ENCODE assay signal across 8 cellular contexts in genomic region chr19:41872384-41872774, GRCh38. TPM values are rescaled to one million over a fixed set of nuclear protein-coding genes. Genes with fewer than 3 reads are reported as not detected.
DNase-seq lines count a peak whose midpoint lies in the region; ATAC-seq, FAIRE-seq and TF ChIP-seq lines count a peak whose summit lies in the region.

No MANE protein-coding gene starts in this region.

- peaks cover 13 to 40% of the 10 kb centered on the region in 2 donors for H3K36me3 Mint-ChIP-seq in CD4-positive, alpha-beta memory T cell
- H3K36me3 Mint-ChIP-seq in activated CD8-positive, alpha-beta memory T cell treated with anti-CD3 and anti-CD28 coated beads, Interleukin-2, amount 10 ng/mL, durations not matched to agents 7 days and 5 days: peaks cover 33% of the 10 kb centered on the region

- DNase-seq in CD4-positive, alpha-beta memory T cell: peak in 1 of 5 donors; percentile 44
- no peak for DNase-seq in activated CD8-positive, alpha-beta memory T cell treated with anti-CD3 and anti-CD28 coated beads, Interleukin-2, amount 10 ng/mL, durations not matched to agents 7 days and 5 days
- DNase-seq in HepG2 (ENCODE audit: low spot score) (no peak), HPDE6-E6E7 (ENCODE audit: extremely low spot score) (no peak), cortex of kidney (lab: John Stamatoyannopoulos, UW) (no peak), left colon (no peak), frontal cortex (ENCODE audit: low spot score in 2 of 2) (no peak)

- H2AFZ ChIP-seq in HepG2 (ENCODE audit: low read length): no peak overlapping the region

- peak overlapping the region; percentile 70 to 99 (median 95) for H3K27ac Mint-ChIP-seq in CD4-positive, alpha-beta memory T cell
- peak overlapping the region; percentile 93 for H3K27ac Mint-ChIP-seq in activated CD8-positive, alpha-beta memory T cell treated with anti-CD3 and anti-CD28 coated beads, Interleukin-2, amount 10 ng/mL, durations not matched to agents 7 days and 5 days

- TF ChIP-seq RAD21 in HepG2 (CRISPR knock-in tag; IDR thresholded peaks at IDR 0.05): no peak

- H3K79me2 ChIP-seq in HepG2 (ENCODE audit: insufficient read depth, low read length): peaks cover 3% of the 10 kb centered on the region

- H3K9ac ChIP-seq in HepG2 (ENCODE audit: insufficient read depth, low read depth, low read length): no peak overlapping the region

- FAIRE-seq in HepG2 (lab: Jason Lieb, UNC) (no peak), frontal cortex (lab: Jason Lieb, UNC) (no peak)

- H3K4me2 ChIP-seq in HepG2 (ENCODE audit: low read depth, low read length): no peak overlapping the region

- CTCF ChIA-PET in CD4-positive, alpha-beta memory T cell (lab: Charles Lee; ENCODE audit: partially characterized antibody): interaction anchor here (0.7 to 9.0 kb wide), 14 partner anchors 10 to 79 kb away, joined by 3 to 142 read pairs (median 8); partner anchors contain the start of gene RPS19
- CTCF ChIA-PET in HEK293 (lab: Yijun Ruan, JAX): interaction anchor here (0.7 to 5.9 kb wide), 19 partner anchors 9 to 162 kb away, joined by 3 to 73 read pairs (median 5); partner anchors contain the start of genes RABAC1 and RPS19
- CTCF ChIA-PET in activated CD8-positive, alpha-beta memory T cell treated with anti-CD3 and anti-CD28 coated beads, Interleukin-2, amount 10 ng/mL, durations not matched to agents 7 days and 5 days (lab: Charles Lee): interaction anchor here (0.7 to 16.7 kb wide), 13 partner anchors 9 to 85 kb away, joined by 3 to 260 read pairs (median 16); partner anchors contain the start of genes ARHGEF1, RABAC1 and RPS19
- CTCF ChIA-PET in HepG2 (lab: Yijun Ruan, JAX; ENCODE audit: low intra/inter-chr PET ratio, low total read pairs): interaction anchor here (0.7 to 2.1 kb wide), 3 partner anchors 16 to 80 kb away, joined by 5 to 14 read pairs (median 13); no protein-coding TSS in a partner anchor

- intact Hi-C loops in CD4-positive, alpha-beta memory T cell (cut with micrococcal nuclease): no loop called here
- intact Hi-C loops in HepG2 (cut with micrococcal nuclease; ENCODE audit: unreplicated experiment) (loop anchor here (2.0 kb wide), 2 partner anchors 62 to 78 kb away; no protein-coding TSS in a partner anchor), left colon (cut with DNase I, micrococcal nuclease) (loop anchor here (10.0 kb wide), 2 partner anchors 62 to 82 kb away; partner anchors contain the start of gene RABAC1 (in 1 of the 2))

- ATAC-seq in activated CD8-positive, alpha-beta memory T cell treated with anti-CD3 and anti-CD28 coated beads, Interleukin-2, amount 10 ng/mL, durations not matched to agents 7 days and 5 days: no peak
- no peak for ATAC-seq in HepG2
- ATAC-seq in left colon: no peak

- 95% methylated on average over 10 of the region's 12 CpGs for WGBS in HepG2 (ENCODE audit: low lambda C conversion rate)

- H4K20me1 ChIP-seq in HepG2 (ENCODE audit: insufficient read depth, low read length): peaks cover 55% of the 10 kb centered on the region

- H3K9me3 Mint-ChIP-seq in CD4-positive, alpha-beta memory T cell: peaks cover 0 to 2% (median 0%) of the 10 kb centered on the region in 8 donors
- no peaks in the 10 kb centered on the region for H3K9me3 Mint-ChIP-seq in activated CD8-positive, alpha-beta memory T cell treated with anti-CD3 and anti-CD28 coated beads, Interleukin-2, amount 10 ng/mL, durations not matched to agents 7 days and 5 days (ENCODE audit: low read depth)

- H3K4me1 Mint-ChIP-seq in CD4-positive, alpha-beta memory T cell: peaks cover 46 to 97% (median 68%) of the 10 kb centered on the region in 4 donors
- peaks cover 84% of the 10 kb centered on the region for H3K4me1 Mint-ChIP-seq in activated CD8-positive, alpha-beta memory T cell treated with anti-CD3 and anti-CD28 coated beads, Interleukin-2, amount 10 ng/mL, durations not matched to agents 7 days and 5 days

- H3K9me3 ChIP-seq in CD4-positive, alpha-beta memory T cell (ENCODE audit: control insufficient read depth in 1 of 2, low read length in 2 of 2): no peaks in the 10 kb centered on the region
- no peaks in the 10 kb centered on the region for H3K9me3 ChIP-seq in HEK293 (ENCODE audit: control insufficient read depth, insufficient read depth, low read depth, low read length)
- no peaks in the 10 kb centered on the region for H3K9me3 ChIP-seq in HepG2 (ENCODE audit: low read length)

- TF ChIP-seq CTCF in HEK293 (tag by site-specific recombination; IDR thresholded peaks at IDR 0.05) (no peak), HepG2 (CRISPR knock-in tag; IDR thresholded peaks at IDR 0.05) (no peak)

- H3K36me3 ChIP-seq in CD4-positive, alpha-beta memory T cell (ENCODE audit: insufficient read depth, low read length): peaks cover 28% of the 10 kb centered on the region
- H3K36me3 ChIP-seq in HEK293 (ENCODE audit: control insufficient read depth in 2 of 2, insufficient read depth in 1 of 2, low read length in 2 of 2) (peaks cover 41 to 50% of the 10 kb centered on the region in 2 experiments), HepG2 (replicated peaks in 1 of 2; ENCODE audit: control insufficient read depth in 1 of 2, insufficient read depth in 2 of 2, low read length in 2 of 2) (peaks cover 15 to 43% of the 10 kb centered on the region in 2 experiments)

- TF ChIP-seq EP300 in HepG2 (IDR thresholded peaks at IDR 0.05; ENCODE audit: low read depth in 2 of 2, low read length in 2 of 2): no peak
- no peak for TF ChIP-seq EP300 in HepG2 (CRISPR knock-in tag; IDR thresholded peaks at IDR 0.05; ENCODE audit: borderline replicate concordance)

- no peaks in the 10 kb centered on the region for H3K27me3 ChIP-seq in CD4-positive, alpha-beta memory T cell (ENCODE audit: insufficient read depth, low read length)
- peaks cover 1% of the 10 kb centered on the region in 2 experiments; a peak in 1 of 5 replicates for H3K27me3 ChIP-seq in HepG2 (ENCODE audit: control insufficient read depth in 1 of 2, insufficient read depth in 2 of 2, low read length in 2 of 2)

- H3K4me3 ChIP-seq in CD4-positive, alpha-beta memory T cell (ENCODE audit: low read length in 2 of 2): peak overlapping the region in 1 of 2 donors; percentile 27
- no peak overlapping the region for H3K4me3 ChIP-seq in HEK293 (ENCODE audit: low read depth, low read length)
- H3K4me3 ChIP-seq in HepG2 (replicated peaks in 1 of 3; ENCODE audit: insufficient read depth in 1 of 3, low read depth in 2 of 3, low read length in 3 of 3): no peak overlapping the region

- H3K27me3 Mint-ChIP-seq in CD4-positive, alpha-beta memory T cell: no peaks in the 10 kb centered on the region
- no peaks in the 10 kb centered on the region for H3K27me3 Mint-ChIP-seq in activated CD8-positive, alpha-beta memory T cell treated with anti-CD3 and anti-CD28 coated beads, Interleukin-2, amount 10 ng/mL, durations not matched to agents 7 days and 5 days

- POLR2A ChIA-PET in CD4-positive, alpha-beta memory T cell (lab: Charles Lee; ENCODE audit: partially characterized antibody): interaction anchor here (1.2 to 11.3 kb wide), 17 partner anchors 11 to 85 kb away, joined by 3 to 579 read pairs (median 9); partner anchors contain the start of genes ARHGEF1, ERFL, RABAC1 and RPS19
- POLR2A ChIA-PET in HEK293 (lab: Yijun Ruan, JAX) (interaction anchor here (1.2 to 7.2 kb wide), 12 partner anchors 9 to 163 kb away, joined by 3 to 118 read pairs (median 8); partner anchors contain the start of genes ARHGEF1, RABAC1 and RPS19), HepG2 (lab: Yijun Ruan, JAX) (interaction anchor here (1.3 to 6.9 kb wide), 5 partner anchors 9 to 85 kb away, joined by 6 to 72 read pairs (median 18); partner anchors contain the start of genes ARHGEF1 and RPS19)

- H3K27ac ChIP-seq in CD4-positive, alpha-beta memory T cell (ENCODE audit: low read depth, low read length): peak overlapping the region; percentile 66
- peak overlapping the region; percentile 51 for H3K27ac ChIP-seq in HEK293 (ENCODE audit: extremely low read depth, low read depth, low read length)
- no peak overlapping the region for H3K27ac ChIP-seq in HepG2 (ENCODE audit: extremely low read length, insufficient read depth, low read length)

- peaks cover 98% of the 10 kb centered on the region for H3K4me1 ChIP-seq in CD4-positive, alpha-beta memory T cell (ENCODE audit: insufficient read depth, low read length)
- H3K4me1 ChIP-seq in HEK293 (ENCODE audit: control insufficient read depth, insufficient read depth, low read length): no peaks in the 10 kb centered on the region; the same call in 1 of the 2 replicates
- H3K4me1 ChIP-seq in HepG2 (ENCODE audit: insufficient read depth, low read length): peaks cover 41% of the 10 kb centered on the region

- H3K4me3 Mint-ChIP-seq in CD4-positive, alpha-beta memory T cell: peak overlapping the region in 6 of 8 donors; percentile 10 to 85 (median 40)
- H3K4me3 Mint-ChIP-seq in activated CD8-positive, alpha-beta memory T cell treated with anti-CD3 and anti-CD28 coated beads, Interleukin-2, amount 10 ng/mL, durations not matched to agents 7 days and 5 days: peak overlapping the region; percentile 38

- no TSS peak for BruUV-seq in HepG2 (replicated peaks; lab: Mats Ljungman, UMichigan)

- in situ Hi-C loops in HepG2 (cut with HindIII; ENCODE audit: extremely low pct_ligation_motif_present, low pct_unique_long_range_greater_than_20kb): no loop called here

- TF ChIP-seq POLR2A in HepG2 (IDR thresholded peaks at IDR 0.05; ENCODE audit: insufficient read depth in 1 of 2, low read depth in 2 of 2, low read length in 2 of 2): no peak; a peak in 3 of 4 replicates

RNA-seq across cellular contexts. Expression of gene CD79A, which starts 4.7 kb away (rescaled TPM):
- 1 to 10 TPM in 1 of 2 experiments, under 1 TPM in 1; 0.93 to 1.3 TPM for total RNA-seq in CD4-positive, alpha-beta memory T cell
- polyA plus RNA-seq in CD4-positive, alpha-beta memory T cell: 10 to 100 TPM in 1 of 2 donors, 1 to 10 TPM in 1; 5.1 to 29.7 TPM
- total RNA-seq in activated CD8-positive, alpha-beta memory T cell treated with anti-CD3 and anti-CD28 coated beads, Interleukin-2, amount 10 ng/mL, durations not matched to agents 7 days and 5 days: 1 to 10 TPM; 4.0 to 4.1 TPM
- total RNA-seq in HepG2 (2016; rRNA removed; fragmentation: Illumina TruSeq; extraction: Trizol) (0.27 and 0.33 TPM in 2 replicates), left colon (10 to 100 TPM in 1 of 2 donors, 1 to 10 TPM in 1; 3.9 to 13.7 TPM), frontal cortex (not detected)
- total RNA-seq in HepG2 (2016; cell fraction: cytosol; rRNA removed; fragmentation: Illumina TruSeq; extraction: Trizol; ENCODE audit: low read depth): 0.26 and 0.51 TPM in 2 replicates
- 0.24 and 0.37 TPM in 2 replicates for total RNA-seq in HepG2 (2016; cell fraction: insoluble cytoplasmic fraction; rRNA removed; fragmentation: Illumina TruSeq; extraction: Trizol)
- total RNA-seq in HepG2 (2016; cell fraction: membrane; rRNA removed; fragmentation: Illumina TruSeq; extraction: Trizol): 0.62 TPM in 1 of 2 replicates, not detected in the other
- 0.40 TPM in 1 of 2 replicates, not detected in the other for total RNA-seq in HepG2 (2016; cell fraction: nucleus; rRNA removed; fragmentation: Illumina TruSeq; extraction: Trizol)
- 0.24 and 0.30 TPM in 2 replicates for polyA plus RNA-seq in HepG2 (2011; rRNA removed)
- 0.44 and 0.52 TPM in 2 replicates for polyA plus RNA-seq in HepG2 (2011; cell fraction: cytosol; rRNA removed)
- 0.31 and 0.51 TPM in 2 replicates for polyA plus RNA-seq in HepG2 (2011; cell fraction: nucleus; rRNA removed)
- polyA plus RNA-seq in HepG2 (2012): 0.25 TPM in 1 of 2 replicates, not detected in the other
- 0.21 and 0.44 TPM in 2 replicates for polyA plus RNA-seq in HepG2 (2016; cell fraction: cytosol; fragmentation: Illumina TruSeq; extraction: Trizol; ENCODE audit: low read depth)
- 0.49 and 0.52 TPM in 2 replicates for polyA plus RNA-seq in HepG2 (2016; cell fraction: insoluble cytoplasmic fraction; fragmentation: Illumina TruSeq; extraction: Trizol; ENCODE audit: low read depth)
- polyA plus RNA-seq in HepG2 (2016; cell fraction: membrane; fragmentation: Illumina TruSeq; extraction: Trizol; ENCODE audit: low read depth): 0.69 and 1.1 TPM in 2 replicates
- 0.78 and 0.95 TPM in 2 replicates for polyA plus RNA-seq in HepG2 (2016; cell fraction: nucleus; fragmentation: Illumina TruSeq; extraction: Trizol; ENCODE audit: insufficient read depth, low read depth)
- 0.26 and 0.84 TPM in 2 replicates for polyA minus RNA-seq in HepG2 (2011; rRNA and poly(A)+ RNA removed; ENCODE audit: low replicate concordance)
- polyA minus RNA-seq in HepG2 (2011; cell fraction: cytosol; rRNA and poly(A)+ RNA removed): 0.49 TPM in 1 of 2 replicates, not detected in the other
- not detected in 2 replicates for polyA minus RNA-seq in HepG2 (2011; cell fraction: nucleus; rRNA and poly(A)+ RNA removed)

RNA-seq across cellular contexts. Expression of gene ARHGEF1, which starts 10.6 kb away (rescaled TPM):
- 100 to 1,000 TPM; 956 to 992 TPM for total RNA-seq in CD4-positive, alpha-beta memory T cell
- 100 to 1,000 TPM; 140 to 325 TPM for polyA plus RNA-seq in CD4-positive, alpha-beta memory T cell
- total RNA-seq in activated CD8-positive, alpha-beta memory T cell treated with anti-CD3 and anti-CD28 coated beads, Interleukin-2, amount 10 ng/mL, durations not matched to agents 7 days and 5 days: 100 to 1,000 TPM; 545 to 682 TPM
- 26.2 and 34.7 TPM in 2 replicates for total RNA-seq in HepG2 (2016; rRNA removed; fragmentation: Illumina TruSeq; extraction: Trizol)
- total RNA-seq in HepG2 (2016; cell fraction: cytosol; rRNA removed; fragmentation: Illumina TruSeq; extraction: Trizol; ENCODE audit: low read depth): 6.5 and 9.6 TPM in 2 replicates
- total RNA-seq in HepG2 (2016; cell fraction: insoluble cytoplasmic fraction; rRNA removed; fragmentation: Illumina TruSeq; extraction: Trizol): 16.1 and 36.8 TPM in 2 replicates
- total RNA-seq in HepG2 (2016; cell fraction: membrane; rRNA removed; fragmentation: Illumina TruSeq; extraction: Trizol): 10.4 and 11.0 TPM in 2 replicates
- 28.3 and 29.2 TPM in 2 replicates for total RNA-seq in HepG2 (2016; cell fraction: nucleus; rRNA removed; fragmentation: Illumina TruSeq; extraction: Trizol)
- 33.1 and 33.7 TPM in 2 replicates for polyA plus RNA-seq in HepG2 (2011; rRNA removed)
- 20.2 and 33.5 TPM in 2 replicates for polyA plus RNA-seq in HepG2 (2011; cell fraction: cytosol; rRNA removed)
- polyA plus RNA-seq in HepG2 (2011; cell fraction: nucleus; rRNA removed): 215 and 292 TPM in 2 replicates
- 33.2 and 34.0 TPM in 2 replicates for polyA plus RNA-seq in HepG2 (2012)
- 3.8 and 4.4 TPM in 2 replicates for polyA plus RNA-seq in HepG2 (2016; cell fraction: cytosol; fragmentation: Illumina TruSeq; extraction: Trizol; ENCODE audit: low read depth)
- 20.7 and 29.5 TPM in 2 replicates for polyA plus RNA-seq in HepG2 (2016; cell fraction: insoluble cytoplasmic fraction; fragmentation: Illumina TruSeq; extraction: Trizol; ENCODE audit: low read depth)
- polyA plus RNA-seq in HepG2 (2016; cell fraction: membrane; fragmentation: Illumina TruSeq; extraction: Trizol; ENCODE audit: low read depth): 7.4 and 8.4 TPM in 2 replicates
- 90.2 and 102 TPM in 2 replicates for polyA plus RNA-seq in HepG2 (2016; cell fraction: nucleus; fragmentation: Illumina TruSeq; extraction: Trizol; ENCODE audit: insufficient read depth, low read depth)
- polyA minus RNA-seq in HepG2 (2011; rRNA and poly(A)+ RNA removed; ENCODE audit: low replicate concordance): 15.9 and 39.4 TPM in 2 replicates
- polyA minus RNA-seq in HepG2 (2011; cell fraction: cytosol; rRNA and poly(A)+ RNA removed): 16.3 and 26.4 TPM in 2 replicates
- 29.6 and 31.9 TPM in 2 replicates for polyA minus RNA-seq in HepG2 (2011; cell fraction: nucleus; rRNA and poly(A)+ RNA removed)
- 10 to 100 TPM; 87.8 to 93.6 TPM for total RNA-seq in left colon
- total RNA-seq in frontal cortex: 10.2 TPM

RNA-seq across cellular contexts. Expression of gene RPS19, which starts 12.3 kb away (rescaled TPM):
- 1,000 to 10,000 TPM; 3,807 to 4,015 TPM for total RNA-seq in CD4-positive, alpha-beta memory T cell
- 1,000 to 10,000 TPM; 4,853 to 7,200 TPM for polyA plus RNA-seq in CD4-positive, alpha-beta memory T cell
- total RNA-seq in activated CD8-positive, alpha-beta memory T cell treated with anti-CD3 and anti-CD28 coated beads, Interleukin-2, amount 10 ng/mL, durations not matched to agents 7 days and 5 days: 1,000 to 10,000 TPM; 3,135 to 3,310 TPM
- total RNA-seq in HepG2 (2016; rRNA removed; fragmentation: Illumina TruSeq; extraction: Trizol): 4,758 and 5,028 TPM in 2 replicates
- total RNA-seq in HepG2 (2016; cell fraction: cytosol; rRNA removed; fragmentation: Illumina TruSeq; extraction: Trizol; ENCODE audit: low read depth): 8,990 and 9,707 TPM in 2 replicates
- total RNA-seq in HepG2 (2016; cell fraction: insoluble cytoplasmic fraction; rRNA removed; fragmentation: Illumina TruSeq; extraction: Trizol): 4,892 and 5,330 TPM in 2 replicates
- 12,897 and 13,497 TPM in 2 replicates for total RNA-seq in HepG2 (2016; cell fraction: membrane; rRNA removed; fragmentation: Illumina TruSeq; extraction: Trizol)
- total RNA-seq in HepG2 (2016; cell fraction: nucleus; rRNA removed; fragmentation: Illumina TruSeq; extraction: Trizol): 1,659 and 1,838 TPM in 2 replicates
- polyA plus RNA-seq in HepG2 (2011; rRNA removed): 1,633 and 1,983 TPM in 2 replicates
- 4,354 and 8,495 TPM in 2 replicates for polyA plus RNA-seq in HepG2 (2011; cell fraction: cytosol; rRNA removed)
- polyA plus RNA-seq in HepG2 (2011; cell fraction: nucleus; rRNA removed): 1,845 and 2,001 TPM in 2 replicates
- polyA plus RNA-seq in HepG2 (2012): 3,093 and 4,312 TPM in 2 replicates
- polyA plus RNA-seq in HepG2 (2016; cell fraction: cytosol; fragmentation: Illumina TruSeq; extraction: Trizol; ENCODE audit: low read depth): 10,211 and 10,944 TPM in 2 replicates
- polyA plus RNA-seq in HepG2 (2016; cell fraction: insoluble cytoplasmic fraction; fragmentation: Illumina TruSeq; extraction: Trizol; ENCODE audit: low read depth): 4,747 and 4,833 TPM in 2 replicates
- polyA plus RNA-seq in HepG2 (2016; cell fraction: membrane; fragmentation: Illumina TruSeq; extraction: Trizol; ENCODE audit: low read depth): 11,477 and 11,931 TPM in 2 replicates
- polyA plus RNA-seq in HepG2 (2016; cell fraction: nucleus; fragmentation: Illumina TruSeq; extraction: Trizol; ENCODE audit: insufficient read depth, low read depth): 2,975 and 3,175 TPM in 2 replicates
- polyA minus RNA-seq in HepG2 (2011; rRNA and poly(A)+ RNA removed; ENCODE audit: low replicate concordance): 958 and 1,242 TPM in 2 replicates
- 1,380 TPM in 2 replicates for polyA minus RNA-seq in HepG2 (2011; cell fraction: cytosol; rRNA and poly(A)+ RNA removed)
- polyA minus RNA-seq in HepG2 (2011; cell fraction: nucleus; rRNA and poly(A)+ RNA removed): 385 and 466 TPM in 2 replicates
- total RNA-seq in left colon: 1,000 to 10,000 TPM; 1,474 to 1,504 TPM
- total RNA-seq in frontal cortex: 395 TPM

RNA-seq across cellular contexts. Expression of gene DMRTC2, which starts 27.5 kb away (rescaled TPM):
- total RNA-seq in CD4-positive, alpha-beta memory T cell: not detected
- not detected for polyA plus RNA-seq in CD4-positive, alpha-beta memory T cell
- total RNA-seq in activated CD8-positive, alpha-beta memory T cell treated with anti-CD3 and anti-CD28 coated beads, Interleukin-2, amount 10 ng/mL, durations not matched to agents 7 days and 5 days: not detected
- not detected in 2 replicates for total RNA-seq in HepG2 (2016; rRNA removed; fragmentation: Illumina TruSeq; extraction: Trizol)
- not detected in 2 replicates for total RNA-seq in HepG2 (2016; cell fraction: cytosol; rRNA removed; fragmentation: Illumina TruSeq; extraction: Trizol; ENCODE audit: low read depth)
- not detected in 2 replicates for total RNA-seq in HepG2 (2016; cell fraction: insoluble cytoplasmic fraction; rRNA removed; fragmentation: Illumina TruSeq; extraction: Trizol)
- not detected in 2 replicates for total RNA-seq in HepG2 (2016; cell fraction: membrane; rRNA removed; fragmentation: Illumina TruSeq; extraction: Trizol)
- total RNA-seq in HepG2 (2016; cell fraction: nucleus; rRNA removed; fragmentation: Illumina TruSeq; extraction: Trizol): not detected in 2 replicates
- not detected in 2 replicates for polyA plus RNA-seq in HepG2 (2011; rRNA removed)
- polyA plus RNA-seq in HepG2 (2011; cell fraction: cytosol; rRNA removed): not detected in 2 replicates
- polyA plus RNA-seq in HepG2 (2011; cell fraction: nucleus; rRNA removed): not detected in 2 replicates
- polyA plus RNA-seq in HepG2 (2012): not detected in 2 replicates
- not detected in 2 replicates for polyA plus RNA-seq in HepG2 (2016; cell fraction: cytosol; fragmentation: Illumina TruSeq; extraction: Trizol; ENCODE audit: low read depth)
- polyA plus RNA-seq in HepG2 (2016; cell fraction: insoluble cytoplasmic fraction; fragmentation: Illumina TruSeq; extraction: Trizol; ENCODE audit: low read depth): not detected in 2 replicates
- polyA plus RNA-seq in HepG2 (2016; cell fraction: membrane; fragmentation: Illumina TruSeq; extraction: Trizol; ENCODE audit: low read depth): not detected in 2 replicates
- not detected in 2 replicates for polyA plus RNA-seq in HepG2 (2016; cell fraction: nucleus; fragmentation: Illumina TruSeq; extraction: Trizol; ENCODE audit: insufficient read depth, low read depth)
- not detected in 2 replicates for polyA minus RNA-seq in HepG2 (2011; rRNA and poly(A)+ RNA removed; ENCODE audit: low replicate concordance)
- not detected in 2 replicates for polyA minus RNA-seq in HepG2 (2011; cell fraction: cytosol; rRNA and poly(A)+ RNA removed)
- polyA minus RNA-seq in HepG2 (2011; cell fraction: nucleus; rRNA and poly(A)+ RNA removed): not detected in 2 replicates
- total RNA-seq in left colon: not detected
- not detected for total RNA-seq in frontal cortex

RNA-seq across cellular contexts. Expression of gene LYPD4, which starts 27.9 kb away (rescaled TPM):
- total RNA-seq in CD4-positive, alpha-beta memory T cell: not detected
- polyA plus RNA-seq in CD4-positive, alpha-beta memory T cell: not detected
- not detected for total RNA-seq in activated CD8-positive, alpha-beta memory T cell treated with anti-CD3 and anti-CD28 coated beads, Interleukin-2, amount 10 ng/mL, durations not matched to agents 7 days and 5 days
- total RNA-seq in HepG2 (2016; rRNA removed; fragmentation: Illumina TruSeq; extraction: Trizol) (not detected in 2 replicates), left colon (not detected), frontal cortex (not detected)
- total RNA-seq in HepG2 (2016; cell fraction: cytosol; rRNA removed; fragmentation: Illumina TruSeq; extraction: Trizol; ENCODE audit: low read depth): not detected in 2 replicates
- total RNA-seq in HepG2 (2016; cell fraction: insoluble cytoplasmic fraction; rRNA removed; fragmentation: Illumina TruSeq; extraction: Trizol): not detected in 2 replicates
- total RNA-seq in HepG2 (2016; cell fraction: membrane; rRNA removed; fragmentation: Illumina TruSeq; extraction: Trizol): not detected in 2 replicates
- not detected in 2 replicates for total RNA-seq in HepG2 (2016; cell fraction: nucleus; rRNA removed; fragmentation: Illumina TruSeq; extraction: Trizol)
- polyA plus RNA-seq in HepG2 (2011; rRNA removed): not detected in 2 replicates
- polyA plus RNA-seq in HepG2 (2011; cell fraction: cytosol; rRNA removed): not detected in 2 replicates
- polyA plus RNA-seq in HepG2 (2011; cell fraction: nucleus; rRNA removed): not detected in 2 replicates
- polyA plus RNA-seq in HepG2 (2012): not detected in 2 replicates
- not detected in 2 replicates for polyA plus RNA-seq in HepG2 (2016; cell fraction: cytosol; fragmentation: Illumina TruSeq; extraction: Trizol; ENCODE audit: low read depth)
- polyA plus RNA-seq in HepG2 (2016; cell fraction: insoluble cytoplasmic fraction; fragmentation: Illumina TruSeq; extraction: Trizol; ENCODE audit: low read depth): not detected in 2 replicates
- polyA plus RNA-seq in HepG2 (2016; cell fraction: membrane; fragmentation: Illumina TruSeq; extraction: Trizol; ENCODE audit: low read depth): not detected in 2 replicates
- polyA plus RNA-seq in HepG2 (2016; cell fraction: nucleus; fragmentation: Illumina TruSeq; extraction: Trizol; ENCODE audit: insufficient read depth, low read depth): not detected in 2 replicates
- not detected in 2 replicates for polyA minus RNA-seq in HepG2 (2011; rRNA and poly(A)+ RNA removed; ENCODE audit: low replicate concordance)
- not detected in 2 replicates for polyA minus RNA-seq in HepG2 (2011; cell fraction: cytosol; rRNA and poly(A)+ RNA removed)
- polyA minus RNA-seq in HepG2 (2011; cell fraction: nucleus; rRNA and poly(A)+ RNA removed): not detected in 2 replicates

Comparison
In these comparisons a context has a peak if more than half of its experiments do, and no peak if none do; other contexts are left out.
1. RNA of gene ARHGEF1, which starts 10.6 kb away (total RNA-seq): 956 to 992 TPM in CD4-positive, alpha-beta memory T cell and 545 to 682 TPM in activated CD8-positive, alpha-beta memory T cell treated with anti-CD3 and anti-CD28 coated beads, Interleukin-2, amount 10 ng/mL, durations not matched to agents 7 days and 5 days; 87.8 to 93.6 TPM in left colon, 6.5 to 36.8 TPM in HepG2 and 10.2 TPM in frontal cortex (single experiment); every median in the first group is over 4 times any median in the second.